In genomic region chr2:46018773-46019593, GRCh38 we compare ENCODE assay signal across 2 cellular contexts.
TF ChIP-seq lines count a peak whose summit lies in the region.

No MANE protein-coding gene starts in this region.

TF ChIP-seq in A549, 52 proteins besides CTCF, POLR2A, EP300 and RAD21:
- TF ChIP-seq RCOR1 (IDR thresholded peaks at IDR 0.05; ENCODE audit: low read depth, low read length): no peak
- no peak for TF ChIP-seq KDM5A (IDR thresholded peaks at IDR 0.05)
- TF ChIP-seq HMGXB4 (CRISPR knock-in tag; IDR thresholded peaks at IDR 0.05; ENCODE audit: borderline replicate concordance): no peak
- no peak for TF ChIP-seq JUN (IDR thresholded peaks at IDR 0.05)
- no peak for TF ChIP-seq SMC3 (IDR thresholded peaks at IDR 0.05)
- no peak for TF ChIP-seq TP53 (CRISPR knock-in tag; IDR thresholded peaks at IDR 0.05)
- no peak for TF ChIP-seq NPAS2 (CRISPR knock-in tag; IDR thresholded peaks at IDR 0.05; ENCODE audit: borderline replicate concordance)
- no peak for TF ChIP-seq ESRRA (IDR thresholded peaks at IDR 0.05; ENCODE audit: borderline replicate concordance, low read length)
- no peak for TF ChIP-seq TFCP2L1 (CRISPR knock-in tag; IDR thresholded peaks at IDR 0.05)
- TF ChIP-seq BHLHE40 (IDR thresholded peaks at IDR 0.05; ENCODE audit: low read depth, low read length): no peak
- no peak for TF ChIP-seq KDM1A (IDR thresholded peaks at IDR 0.05; ENCODE audit: low read depth)
- TF ChIP-seq FOSL2 (IDR thresholded peaks at IDR 0.05): no peak
- TF ChIP-seq FOSL2 (CRISPR knock-in tag; IDR thresholded peaks at IDR 0.05): no peak

TF ChIP-seq in H1, 55 proteins besides CTCF, POLR2A, EP300 and RAD21:
- TF ChIP-seq CBX5 (IDR thresholded peaks at IDR 0.05; ENCODE audit: low read depth, low read length) (no peak), MAFK (IDR thresholded peaks at IDR 0.05; ENCODE audit: low read depth, low read length) (no peak), CREB1 (IDR thresholded peaks at IDR 0.05) (no peak), MAX (IDR thresholded peaks at IDR 0.05) (0 out of 2 replicates have a peak, but pooled peaks have one; percentile 24)
TF ChIP-seq in H1: peak in this region for 1.
